32 cellular contexts compared by ENCODE assay signal in genomic region chr12:91836696-91837095, GRCh38.
"Had no signal": no experiment of that assay in that cellular context is flagged by ENCODE, and none has a peak within 500 bp of the region (broad histone marks: within the 10 kb centered on the region; RNA-seq: fewer than 3 reads in every experiment).

No MANE protein-coding gene starts in this region.

- DNase-seq: Karpas-422, Kasumi-1, MG63, MM.1S, MV-4-11, NCI-H1048, NCI-H1092, NCI-H1092 treated with DMSO at 0.1 percent for 48 hours, NCI-H1105, NCI-H1105 treated with DMSO at 0.1 percent for 48 hours, NCI-H1417 treated with DMSO at 0.1 percent for 48 hours, NCI-H1436, NCI-H1436 treated with DMSO at 0.1 percent for 48 hours, NCI-H146, NCI-H1694, NCI-H1694 treated with DMSO at 0.1 percent for 48 hours, NCI-H187, NCI-H187 treated with DMSO at 0.1 percent for 48 hours, NCI-H1930, NCI-H2029, NCI-H2029 treated with DMSO at 0.1 percent for 48 hours, NCI-H2081 treated with DMSO at 0.1 percent for 48 hours, NCI-H2107, NCI-H2171, NCI-H2171 treated with DMSO at 0.1 percent for 48 hours, NCI-H2227 treated with DMSO at 0.1 percent for 48 hours, NCI-H226, NCI-H345, NCI-H446, NCI-H446 treated with DMSO at 0.1 percent for 48 hours, NCI-H510A, NCI-H510A treated with DMSO at 0.1 percent for 48 hours had no signal

- H3K4me3 ChIP-seq: MG63 had no signal

- H3K9me3 ChIP-seq: MG63 had no signal

- H3K36me3 ChIP-seq: MG63 had no signal

- H3K27me3 ChIP-seq: MG63 had no signal
